ENCODE assay signal across 27 cellular contexts in the genomic region with DNA sequence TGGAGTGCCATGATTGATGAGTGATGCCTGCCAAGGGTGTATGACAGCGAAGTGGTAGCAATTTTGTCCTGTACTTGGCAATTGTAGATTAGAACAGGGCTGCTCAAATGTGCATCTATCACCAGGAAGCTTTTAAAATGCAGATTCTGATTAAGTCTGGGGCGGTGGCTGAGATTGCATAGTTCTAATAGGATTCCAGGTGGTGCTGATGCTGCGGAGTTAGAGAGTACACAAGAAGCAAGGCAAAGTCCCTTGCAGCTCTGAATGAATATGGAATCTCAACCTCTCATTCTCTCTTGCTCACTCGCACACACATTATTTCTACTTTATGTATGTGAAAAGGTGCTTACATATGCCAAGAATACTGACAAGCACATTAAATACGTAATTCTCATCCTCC.
"Had no signal": no experiment of that assay in that cellular context is flagged by ENCODE, and none has a peak within 500 bp of the region (broad histone marks: within the 10 kb centered on the region; RNA-seq: fewer than 3 reads in every experiment).

No MANE protein-coding gene starts in this region.

- H3K27ac ChIP-seq: neutrophil, pancreas, prostate gland, right lobe of liver, sigmoid colon, spleen, suprapubic skin, testis, tibial artery, transverse colon, upper lobe of left lung, vagina had no signal

- H3K4me3 ChIP-seq: pancreas, prostate gland, right lobe of liver, sigmoid colon, spleen, suprapubic skin, testis, tibial artery, transverse colon, upper lobe of left lung, vagina had no signal

- H3K9me3 ChIP-seq: neutrophil, pancreas, prostate gland, right lobe of liver, sigmoid colon, spleen, suprapubic skin, testis, tibial artery, transverse colon, upper lobe of left lung, vagina had no signal

- H3K36me3 ChIP-seq: neutrophil, pancreas, prostate gland, right lobe of liver, sigmoid colon, spleen, suprapubic skin, tibial artery, transverse colon, upper lobe of left lung, vagina had no signal

- H3K27me3 ChIP-seq: neutrophil, pancreas, right lobe of liver, sigmoid colon, spleen, suprapubic skin, testis, tibial artery, transverse colon, upper lobe of left lung, vagina had no signal

- H3K4me1 ChIP-seq: pancreas, prostate gland, right lobe of liver, spleen, suprapubic skin, testis, tibial artery, transverse colon, upper lobe of left lung, vagina had no signal

- ATAC-seq: naive thymus-derived CD8-positive, alpha-beta T cell; natural killer cell treated with Interleukin-12 subunit alpha and Interleukin-12 subunit beta and Interleukin-15 and Interleukin-18, amount 100 ng/mL, for 72 hours; pancreas; right cardiac atrium; right lobe of liver; stimulated activated memory B cell treated with anti-CD40 and anti-IgM and Interleukin-4, amounts not matched to agents 10 μg/mL and 1 μg/mL and 100 μg/mL, for 72 hours; stimulated activated naive CD8-positive, alpha-beta T cell treated with anti-CD3 and anti-CD28 coated beads, Interleukin-15, amount 100 ng/mL, for 72 hours; stimulated activated naive CD8-positive, alpha-beta T cell treated with anti-CD3 and anti-CD28 coated beads, Interleukin-15, Interleukin-2, amounts not matched to agents 100 U/mL and 50 U/mL, for 24 hours had no signal

- DNase-seq: naive thymus-derived CD8-positive, alpha-beta T cell; nephron progenitor cell; pancreas; right cardiac atrium; right lobe of liver; sigmoid colon; small intestine; spleen; stimulated activated CD4-positive, alpha-beta T cell treated with anti-CD3 and anti-CD28 coated beads, Interleukin-12 subunit alpha, Interleukin-12 subunit beta, amount 100 ng/mL, for 4 hours; stimulated activated CD4-positive, alpha-beta T cell treated with anti-CD3 and anti-CD28 coated beads, Interleukin-1b, Interleukin-23, amount 100 ng/mL, for 48 hours; stimulated activated CD4-positive, alpha-beta T cell treated with anti-CD3 and anti-CD28 coated beads, Interleukin-4, amount 100 ng/mL, for 1 hour; stimulated activated CD4-positive, alpha-beta T cell treated with anti-CD3 and anti-CD28 coated beads, Interleukin-4, amount 100 ng/mL, for 4 hours; stimulated activated CD8-positive, alpha-beta memory T cell treated with anti-CD3 and anti-CD28 coated beads, Interleukin-4, amount 100 ng/mL, for 48 hours; stimulated activated naive CD4-positive, alpha-beta T cell; stimulated activated naive CD8-positive, alpha-beta T cell treated with anti-CD3 and anti-CD28 coated beads, Interleukin-15, amount 100 ng/mL, for 72 hours; stimulated activated naive CD8-positive, alpha-beta T cell treated with anti-CD3 and anti-CD28 coated beads, Interleukin-15, Interleukin-2, amounts not matched to agents 100 U/mL and 50 U/mL, for 24 hours; substantia nigra; testis; tibial artery; transverse colon; upper lobe of left lung had no signal
